In the genomic region with DNA sequence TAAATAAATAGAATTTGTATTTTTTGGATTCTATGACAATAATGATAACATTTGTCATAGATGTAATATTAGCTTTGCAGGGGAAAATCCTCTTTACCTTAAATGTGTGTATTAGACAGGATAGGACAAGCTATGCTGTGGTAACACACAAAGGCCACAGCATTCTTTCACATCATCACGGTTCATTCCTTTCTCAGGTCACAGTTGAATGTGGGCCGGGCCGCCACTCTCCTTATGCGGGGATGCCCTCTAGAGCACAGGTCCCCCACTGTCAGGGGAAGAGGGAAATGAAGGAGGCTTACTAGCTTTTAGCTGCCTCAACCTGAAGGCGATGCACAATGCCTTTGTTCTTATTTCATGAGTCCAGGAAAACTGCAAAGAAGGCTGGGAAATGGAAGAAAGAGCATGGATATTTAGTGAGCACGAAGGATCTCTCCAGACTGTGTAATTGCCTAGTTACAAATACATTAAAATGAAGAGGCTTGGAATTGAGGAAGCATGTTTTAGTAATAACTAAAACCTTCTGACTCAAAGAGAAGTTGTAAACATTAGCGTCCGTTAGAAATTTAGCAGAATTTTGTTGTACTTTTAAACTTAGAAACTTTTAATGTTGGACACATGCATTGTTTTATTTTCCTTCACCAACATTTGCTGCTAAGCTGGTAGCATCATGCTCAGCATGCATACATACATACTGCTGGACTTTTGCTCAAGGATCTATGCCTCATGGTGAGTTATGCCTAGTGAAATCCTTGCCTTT, we compare ENCODE assay signal across 2 cellular contexts.
TF ChIP-seq lines count a peak whose summit lies in the region.

No MANE protein-coding gene starts in this region.

TF ChIP-seq in Ishikawa, 13 proteins besides CTCF, POLR2A, EP300 and RAD21:
- no peak for TF ChIP-seq FOXM1 (IDR thresholded peaks at IDR 0.05; ENCODE audit: borderline replicate concordance, low read depth)
- TF ChIP-seq, protein P1, sequence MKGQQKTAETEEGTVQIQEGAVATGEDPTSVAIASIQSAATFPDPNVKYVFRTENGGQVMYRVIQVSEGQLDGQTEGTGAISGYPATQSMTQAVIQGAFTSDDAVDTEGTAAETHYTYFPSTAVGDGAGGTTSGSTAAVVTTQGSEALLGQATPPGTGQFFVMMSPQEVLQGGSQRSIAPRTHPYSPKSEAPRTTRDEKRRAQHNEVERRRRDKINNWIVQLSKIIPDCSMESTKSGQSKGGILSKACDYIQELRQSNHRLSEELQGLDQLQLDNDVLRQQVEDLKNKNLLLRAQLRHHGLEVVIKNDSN (IDR thresholded peaks at IDR 0.05): no peak
- TF ChIP-seq, protein P2, sequence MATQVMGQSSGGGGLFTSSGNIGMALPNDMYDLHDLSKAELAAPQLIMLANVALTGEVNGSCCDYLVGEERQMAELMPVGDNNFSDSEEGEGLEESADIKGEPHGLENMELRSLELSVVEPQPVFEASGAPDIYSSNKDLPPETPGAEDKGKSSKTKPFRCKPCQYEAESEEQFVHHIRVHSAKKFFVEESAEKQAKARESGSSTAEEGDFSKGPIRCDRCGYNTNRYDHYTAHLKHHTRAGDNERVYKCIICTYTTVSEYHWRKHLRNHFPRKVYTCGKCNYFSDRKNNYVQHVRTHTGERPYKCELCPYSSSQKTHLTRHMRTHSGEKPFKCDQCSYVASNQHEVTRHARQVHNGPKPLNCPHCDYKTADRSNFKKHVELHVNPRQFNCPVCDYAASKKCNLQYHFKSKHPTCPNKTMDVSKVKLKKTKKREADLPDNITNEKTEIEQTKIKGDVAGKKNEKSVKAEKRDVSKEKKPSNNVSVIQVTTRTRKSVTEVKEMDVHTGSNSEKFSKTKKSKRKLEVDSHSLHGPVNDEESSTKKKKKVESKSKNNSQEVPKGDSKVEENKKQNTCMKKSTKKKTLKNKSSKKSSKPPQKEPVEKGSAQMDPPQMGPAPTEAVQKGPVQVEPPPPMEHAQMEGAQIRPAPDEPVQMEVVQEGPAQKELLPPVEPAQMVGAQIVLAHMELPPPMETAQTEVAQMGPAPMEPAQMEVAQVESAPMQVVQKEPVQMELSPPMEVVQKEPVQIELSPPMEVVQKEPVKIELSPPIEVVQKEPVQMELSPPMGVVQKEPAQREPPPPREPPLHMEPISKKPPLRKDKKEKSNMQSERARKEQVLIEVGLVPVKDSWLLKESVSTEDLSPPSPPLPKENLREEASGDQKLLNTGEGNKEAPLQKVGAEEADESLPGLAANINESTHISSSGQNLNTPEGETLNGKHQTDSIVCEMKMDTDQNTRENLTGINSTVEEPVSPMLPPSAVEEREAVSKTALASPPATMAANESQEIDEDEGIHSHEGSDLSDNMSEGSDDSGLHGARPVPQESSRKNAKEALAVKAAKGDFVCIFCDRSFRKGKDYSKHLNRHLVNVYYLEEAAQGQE (IDR thresholded peaks at IDR 0.05; ENCODE audit: low read depth): no peak

TF ChIP-seq in H1, 55 proteins besides CTCF, POLR2A, EP300 and RAD21:
- TF ChIP-seq SP1 (IDR thresholded peaks at IDR 0.05; ENCODE audit: low read depth, low read length) (no peak), RXRA (IDR thresholded peaks at IDR 0.05; ENCODE audit: insufficient read depth, low read depth, low read length) (no peak), NANOG (IDR thresholded peaks at IDR 0.05; ENCODE audit: insufficient read depth, low read depth, low read length, poor library complexity, severe bottlenecking) (no peak), ASH2L (IDR thresholded peaks at IDR 0.05; ENCODE audit: low read length) (no peak), RBBP5 (IDR thresholded peaks at IDR 0.05; ENCODE audit: borderline replicate concordance, low read depth, low read length) (no peak), FOSL1 (IDR thresholded peaks at IDR 0.05; ENCODE audit: insufficient read depth, low read depth, low read length) (no peak), TAF7 (optimal IDR thresholded peaks at IDR 0.05; ENCODE audit: borderline replicate concordance, low read depth, low read length) (no peak)
- TF ChIP-seq, protein P3, sequence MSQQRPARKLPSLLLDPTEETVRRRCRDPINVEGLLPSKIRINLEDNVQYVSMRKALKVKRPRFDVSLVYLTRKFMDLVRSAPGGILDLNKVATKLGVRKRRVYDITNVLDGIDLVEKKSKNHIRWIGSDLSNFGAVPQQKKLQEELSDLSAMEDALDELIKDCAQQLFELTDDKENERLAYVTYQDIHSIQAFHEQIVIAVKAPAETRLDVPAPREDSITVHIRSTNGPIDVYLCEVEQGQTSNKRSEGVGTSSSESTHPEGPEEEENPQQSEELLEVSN (IDR thresholded peaks at IDR 0.05): no peak
- TF ChIP-seq, protein P4, sequence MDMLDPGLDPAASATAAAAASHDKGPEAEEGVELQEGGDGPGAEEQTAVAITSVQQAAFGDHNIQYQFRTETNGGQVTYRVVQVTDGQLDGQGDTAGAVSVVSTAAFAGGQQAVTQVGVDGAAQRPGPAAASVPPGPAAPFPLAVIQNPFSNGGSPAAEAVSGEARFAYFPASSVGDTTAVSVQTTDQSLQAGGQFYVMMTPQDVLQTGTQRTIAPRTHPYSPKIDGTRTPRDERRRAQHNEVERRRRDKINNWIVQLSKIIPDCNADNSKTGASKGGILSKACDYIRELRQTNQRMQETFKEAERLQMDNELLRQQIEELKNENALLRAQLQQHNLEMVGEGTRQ (IDR thresholded peaks at IDR 0.05; ENCODE audit: low read length): no peak
